ENCODE assay signal across 24 cellular contexts in the genomic region with DNA sequence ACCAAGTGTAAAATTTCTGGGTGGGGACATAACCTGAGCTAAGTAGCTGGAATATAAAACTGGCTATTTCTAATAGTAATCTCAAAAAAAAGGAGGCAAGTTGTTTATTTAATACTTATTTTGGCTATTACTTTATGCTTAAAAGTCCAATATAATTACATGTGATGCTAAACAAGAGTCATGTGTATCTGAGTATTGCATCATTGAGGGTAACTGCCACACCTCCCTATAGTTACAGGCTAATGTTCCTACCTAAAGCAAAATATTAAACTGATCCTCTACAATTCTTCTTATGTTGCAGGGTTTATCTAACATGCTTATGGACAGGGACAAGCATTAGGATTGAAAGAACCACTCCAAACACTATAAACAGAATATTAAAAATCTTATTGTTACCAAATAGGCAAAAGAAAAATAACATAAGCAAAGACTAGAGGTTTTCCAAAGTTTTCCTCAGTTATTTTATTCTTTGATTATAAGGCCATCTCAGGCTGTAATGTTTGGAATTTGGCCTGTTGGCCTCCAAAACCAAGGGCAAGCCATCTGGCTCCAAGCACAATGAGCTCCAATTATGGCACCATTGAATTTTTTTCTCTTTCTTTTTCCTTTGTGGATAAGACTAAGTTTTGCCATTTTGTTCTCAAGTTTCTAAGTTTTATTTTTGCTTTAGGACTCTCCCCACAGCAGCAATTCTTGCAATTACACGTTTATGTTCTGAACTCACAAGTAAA.
DNase-seq lines count a peak whose midpoint lies in the region; ATAC-seq and TF ChIP-seq lines count a peak whose summit lies in the region.
"Had no signal": no experiment of that assay in that cellular context is flagged by ENCODE, and none has a peak within 500 bp of the region (broad histone marks: within the 10 kb centered on the region; RNA-seq: fewer than 3 reads in every experiment).

No MANE protein-coding gene starts in this region.

- H4K20me1 ChIP-seq in HCT116 (ENCODE audit: insufficient read depth), result no peaks in the 10 kb centered on the region

- H3K9me2 ChIP-seq in HCT116 (ENCODE audit: insufficient read depth), result no peaks in the 10 kb centered on the region

- POLR2A ChIA-PET in HCT116 (lab: Charles Lee), result no interaction called here

- RAD21 ChIA-PET in HCT116 (lab: Charles Lee; ENCODE audit: low non-redundant PET in 1 of 2, low total read pairs in 2 of 2, uncharacterized antibody in 2 of 2, unreplicated experiment in 2 of 2), result interaction anchor here in 1 of 2 experiments (1.9 kb wide), 1 partner anchor 127 kb away, joined by 8 read pairs; no protein-coding TSS in a partner anchor

- peak overlapping the region; percentile 97 for H2AFZ ChIP-seq in HCT116 (ENCODE audit: low read depth, low read length, poor library complexity, severe bottlenecking)

- ATAC-seq in HCT116 (no peak), GM18502 (IDR thresholded peaks at IDR 0.05; ENCODE audit: poor library complexity, unreplicated experiment) (no peak)
- ATAC-seq: CD8-positive, alpha-beta T cell; GM12878; left ventricle myocardium superior; SK-N-SH treated with all-trans-retinoic acid at 6 μM for 48 hours had no signal

- DNase-seq in HCT116 (ENCODE audit: low read depth, low spot score), result no peak
- DNase-seq in astrocyte of the hippocampus (ENCODE audit: low read depth, low spot score), result peak; percentile 4
- peak; percentile 55 for DNase-seq in fibroblast of the aortic adventitia (ENCODE audit: low read depth)
- no peak for DNase-seq in vagina (ENCODE audit: extremely low spot score in 2 of 2)
- DNase-seq in NCI-H2196 (lab: John Stamatoyannopoulos, UW; ENCODE audit: unreplicated experiment), result no peak
- no peak for DNase-seq in DMS153 treated with DMSO at 0.1 percent for 48 hours (lab: John Stamatoyannopoulos, UW; ENCODE audit: unreplicated experiment)
- DNase-seq: activated CD4-positive, alpha-beta T cell treated with anti-CD3 and anti-CD28 coated beads, Interleukin-2, amount 10 ng/mL, durations not matched to agents 7 days and 5 days; CD8-positive, alpha-beta T cell; DMS79; foreskin melanocyte; immature natural killer cell; left ventricle myocardium superior; MG63; NCI-H2171 treated with DMSO at 0.1 percent for 48 hours; NCI-H69; nephron progenitor cell; substantia nigra; uterus; WERI-Rb-1 had no signal

- H3K36me3 ChIP-seq in HCT116 (ENCODE audit: control insufficient read depth in 1 of 2, insufficient read depth in 2 of 2, low read length in 2 of 2), result no peaks in the 10 kb centered on the region
- H3K36me3 ChIP-seq in vagina, result no peaks in the 10 kb centered on the region
- H3K36me3 ChIP-seq: MG63, uterus, WERI-Rb-1 had no signal

- H3K9me3 ChIP-seq in HCT116 (ENCODE audit: control insufficient read depth in 1 of 2, insufficient read depth in 1 of 2, low read depth in 1 of 2, low read length in 2 of 2) (no peaks in the 10 kb centered on the region), vagina (no peaks in the 10 kb centered on the region)
- H3K9me3 ChIP-seq: MG63, uterus had no signal

- CTCF ChIA-PET in HCT116 (lab: Charles Lee), result interaction anchor here (1.0 to 1.7 kb wide), 4 partner anchors 9 to 204 kb away, joined by 3 to 11 read pairs (median 3); no protein-coding TSS in a partner anchor

- H3K27ac ChIP-seq in HCT116 (ENCODE audit: low read depth, low read length), result no peak overlapping the region
- H3K27ac ChIP-seq in vagina, result peak overlapping the region; percentile 27
- H3K27ac ChIP-seq: HL-60, RWPE1, WERI-Rb-1 had no signal

- no peak overlapping the region for H3K9ac ChIP-seq in HCT116 (ENCODE audit: low read length)

- no peak for TF ChIP-seq RAD21 in HCT116 (IDR thresholded peaks at IDR 0.05; ENCODE audit: low read depth)

- no peak for TF ChIP-seq POLR2A in HCT116 (IDR thresholded peaks at IDR 0.05; ENCODE audit: borderline replicate concordance, extremely low read depth, insufficient read depth, insufficient read length)
- TF ChIP-seq POLR2A in vagina (IDR thresholded peaks at IDR 0.05), result no peak

- H3K4me3 ChIP-seq in HCT116 (replicated peaks in 1 of 2; ENCODE audit: low read depth in 1 of 2, low read length in 2 of 2) (no peak overlapping the region), fibroblast of the aortic adventitia (ENCODE audit: low read depth, low read length) (no peak overlapping the region), vagina (no peak overlapping the region)
- H3K4me3 ChIP-seq: GM12878, MG63, uterus had no signal

- H3K27me3 ChIP-seq in HCT116 (ENCODE audit: insufficient read depth, low read length) (no peaks in the 10 kb centered on the region), vagina (no peaks in the 10 kb centered on the region)
- H3K27me3 ChIP-seq: MG63, uterus had no signal

- intact Hi-C loops in HCT116 (cut with micrococcal nuclease), result no loop called here
- intact Hi-C loops in vagina (cut with DNase I), result no loop called here

- H3K4me2 ChIP-seq in HCT116 (ENCODE audit: low read length), result no peak overlapping the region

- no TSS peak for BruUV-seq in HCT116 (replicated peaks; lab: Mats Ljungman, UMichigan)

- H3K4me1 ChIP-seq in HCT116 (ENCODE audit: control insufficient read depth in 1 of 2, insufficient read depth in 2 of 2, low read length in 2 of 2), result peaks cover 0 to 16% of the 10 kb centered on the region in 2 experiments; a peak in 1 of 4 replicates
- peaks cover 34% of the 10 kb centered on the region for H3K4me1 ChIP-seq in vagina

- no peak for TF ChIP-seq CTCF in HCT116 (IDR thresholded peaks at IDR 0.05 in 2 of 3, conservative IDR thresholded peaks at IDR 0.05 in 1 of 3; ENCODE audit: borderline replicate concordance in 1 of 3, insufficient read depth in 1 of 3, low read depth in 2 of 3, low read length in 2 of 3)
- no peak for TF ChIP-seq CTCF in fibroblast of the aortic adventitia (IDR thresholded peaks at IDR 0.05; ENCODE audit: insufficient read depth, low read length)
- TF ChIP-seq CTCF in vagina (IDR thresholded peaks at IDR 0.05), result no peak

- no peaks in the 10 kb centered on the region for H3K79me2 ChIP-seq in HCT116 (ENCODE audit: insufficient read depth, low read length)

TF ChIP-seq in HCT116, 20 proteins besides CTCF, POLR2A, EP300 and RAD21:
- TF ChIP-seq ZNF274 (IDR thresholded peaks at IDR 0.05; ENCODE audit: low read depth, low read length) (no peak), REST (IDR thresholded peaks at IDR 0.05; ENCODE audit: low read depth) (no peak), SRF (IDR thresholded peaks at IDR 0.05; ENCODE audit: low read depth) (no peak)

Comparison
In these comparisons a context has a peak if more than half of its experiments do, and no peak if none do; other contexts are left out.
1. DNase-seq: peak in astrocyte of the hippocampus (single experiment) and fibroblast of the aortic adventitia (single experiment); none in HCT116 (single experiment), vagina (0 of 2), NCI-H2196 (single experiment) and DMS153 treated with DMSO at 0.1 percent for 48 hours (single experiment).